In the genomic region with DNA sequence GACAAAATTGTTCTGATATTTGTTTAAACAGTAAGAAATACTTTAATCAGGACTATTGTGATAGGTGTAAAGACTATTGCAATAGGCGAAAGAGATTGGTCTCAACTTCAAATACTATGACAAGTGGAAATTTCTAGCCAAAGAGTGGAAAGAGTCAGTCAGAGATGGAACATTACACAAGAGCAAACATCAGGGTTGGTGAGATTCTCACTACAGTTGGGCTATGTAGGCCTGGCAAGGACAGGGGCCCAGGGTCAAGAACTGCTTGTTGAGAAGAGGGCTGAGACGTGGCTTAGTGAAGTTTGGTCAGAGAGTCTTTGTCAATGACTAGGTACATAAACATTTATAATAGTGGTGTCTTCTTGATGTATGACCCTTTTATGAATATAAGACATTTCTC, we compare ENCODE assay signal across 1 cellular context.
TF ChIP-seq lines count a peak whose summit lies in the region.

No MANE protein-coding gene starts in this region.

TF ChIP-seq in GM23338, 12 proteins besides CTCF, POLR2A, EP300 and RAD21 (continued from another document):
- TF ChIP-seq, protein P1, sequence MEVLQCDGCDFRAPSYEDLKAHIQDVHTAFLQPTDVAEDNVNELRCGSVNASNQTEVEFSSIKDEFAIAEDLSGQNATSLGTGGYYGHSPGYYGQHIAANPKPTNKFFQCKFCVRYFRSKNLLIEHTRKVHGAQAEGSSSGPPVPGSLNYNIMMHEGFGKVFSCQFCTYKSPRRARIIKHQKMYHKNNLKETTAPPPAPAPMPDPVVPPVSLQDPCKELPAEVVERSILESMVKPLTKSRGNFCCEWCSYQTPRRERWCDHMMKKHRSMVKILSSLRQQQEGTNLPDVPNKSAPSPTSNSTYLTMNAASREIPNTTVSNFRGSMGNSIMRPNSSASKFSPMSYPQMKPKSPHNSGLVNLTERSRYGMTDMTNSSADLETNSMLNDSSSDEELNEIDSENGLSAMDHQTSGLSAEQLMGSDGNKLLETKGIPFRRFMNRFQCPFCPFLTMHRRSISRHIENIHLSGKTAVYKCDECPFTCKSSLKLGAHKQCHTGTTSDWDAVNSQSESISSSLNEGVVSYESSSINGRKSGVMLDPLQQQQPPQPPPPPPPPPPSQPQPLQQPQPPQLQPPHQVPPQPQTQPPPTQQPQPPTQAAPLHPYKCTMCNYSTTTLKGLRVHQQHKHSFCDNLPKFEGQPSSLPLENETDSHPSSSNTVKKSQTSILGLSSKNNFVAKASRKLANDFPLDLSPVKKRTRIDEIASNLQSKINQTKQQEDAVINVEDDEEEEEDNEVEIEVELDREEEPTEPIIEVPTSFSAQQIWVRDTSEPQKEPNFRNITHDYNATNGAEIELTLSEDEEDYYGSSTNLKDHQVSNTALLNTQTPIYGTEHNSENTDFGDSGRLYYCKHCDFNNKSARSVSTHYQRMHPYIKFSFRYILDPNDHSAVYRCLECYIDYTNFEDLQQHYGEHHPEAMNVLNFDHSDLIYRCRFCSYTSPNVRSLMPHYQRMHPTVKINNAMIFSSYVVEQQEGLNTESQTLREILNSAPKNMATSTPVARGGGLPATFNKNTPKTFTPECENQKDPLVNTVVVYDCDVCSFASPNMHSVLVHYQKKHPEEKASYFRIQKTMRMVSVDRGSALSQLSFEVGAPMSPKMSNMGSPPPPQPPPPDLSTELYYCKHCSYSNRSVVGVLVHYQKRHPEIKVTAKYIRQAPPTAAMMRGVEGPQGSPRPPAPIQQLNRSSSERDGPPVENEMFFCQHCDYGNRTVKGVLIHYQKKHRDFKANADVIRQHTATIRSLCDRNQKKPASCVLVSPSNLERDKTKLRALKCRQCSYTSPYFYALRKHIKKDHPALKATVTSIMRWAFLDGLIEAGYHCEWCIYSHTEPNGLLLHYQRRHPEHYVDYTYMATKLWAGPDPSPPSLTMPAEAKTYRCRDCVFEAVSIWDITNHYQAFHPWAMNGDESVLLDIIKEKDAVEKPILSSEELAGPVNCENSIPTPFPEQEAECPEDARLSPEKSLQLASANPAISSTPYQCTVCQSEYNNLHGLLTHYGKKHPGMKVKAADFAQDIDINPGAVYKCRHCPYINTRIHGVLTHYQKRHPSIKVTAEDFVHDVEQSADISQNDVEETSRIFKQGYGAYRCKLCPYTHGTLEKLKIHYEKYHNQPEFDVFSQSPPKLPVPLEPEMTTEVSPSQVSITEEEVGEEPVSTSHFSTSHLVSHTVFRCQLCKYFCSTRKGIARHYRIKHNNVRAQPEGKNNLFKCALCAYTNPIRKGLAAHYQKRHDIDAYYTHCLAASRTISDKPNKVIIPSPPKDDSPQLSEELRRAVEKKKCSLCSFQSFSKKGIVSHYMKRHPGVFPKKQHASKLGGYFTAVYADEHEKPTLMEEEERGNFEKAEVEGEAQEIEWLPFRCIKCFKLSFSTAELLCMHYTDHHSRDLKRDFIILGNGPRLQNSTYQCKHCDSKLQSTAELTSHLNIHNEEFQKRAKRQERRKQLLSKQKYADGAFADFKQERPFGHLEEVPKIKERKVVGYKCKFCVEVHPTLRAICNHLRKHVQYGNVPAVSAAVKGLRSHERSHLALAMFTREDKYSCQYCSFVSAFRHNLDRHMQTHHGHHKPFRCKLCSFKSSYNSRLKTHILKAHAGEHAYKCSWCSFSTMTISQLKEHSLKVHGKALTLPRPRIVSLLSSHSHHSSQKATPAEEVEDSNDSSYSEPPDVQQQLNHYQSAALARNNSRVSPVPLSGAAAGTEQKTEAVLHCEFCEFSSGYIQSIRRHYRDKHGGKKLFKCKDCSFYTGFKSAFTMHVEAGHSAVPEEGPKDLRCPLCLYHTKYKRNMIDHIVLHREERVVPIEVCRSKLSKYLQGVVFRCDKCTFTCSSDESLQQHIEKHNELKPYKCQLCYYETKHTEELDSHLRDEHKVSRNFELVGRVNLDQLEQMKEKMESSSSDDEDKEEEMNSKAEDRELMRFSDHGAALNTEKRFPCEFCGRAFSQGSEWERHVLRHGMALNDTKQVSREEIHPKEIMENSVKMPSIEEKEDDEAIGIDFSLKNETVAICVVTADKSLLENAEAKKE (CRISPR knock-in tag; IDR thresholded peaks at IDR 0.05) = no peak
- no peak for TF ChIP-seq CREB1 (CRISPR knock-in tag; IDR thresholded peaks at IDR 0.05; ENCODE audit: low read depth)
- TF ChIP-seq JUNB (IDR thresholded peaks at IDR 0.05; ENCODE audit: unreplicated experiment) = no peak
